In the genomic region with DNA sequence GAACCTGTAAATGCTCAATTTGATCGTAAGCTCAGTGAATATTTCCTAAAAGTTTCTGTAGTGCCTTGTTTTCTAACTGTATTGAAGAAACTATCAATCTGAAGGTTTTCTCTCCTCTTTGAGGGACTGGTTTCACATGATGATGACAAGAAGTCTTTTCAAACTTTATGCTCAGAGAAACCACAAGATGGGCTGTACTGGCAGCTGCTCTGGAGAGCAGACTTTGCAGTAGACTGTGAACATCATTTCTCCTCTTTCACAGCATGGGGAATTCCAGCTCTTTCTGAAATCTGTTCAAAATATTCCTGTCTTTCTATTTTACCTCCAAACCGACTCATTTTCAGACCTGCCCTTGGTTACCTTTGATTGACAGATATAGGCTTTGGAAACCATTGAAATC, we compare ENCODE assay signal across 27 cellular contexts.
A peak's percentile ranks its signal among the peaks of the same experiment; 100 is the strongest.
DNase-seq lines count a peak whose midpoint lies in the region; ATAC-seq, FAIRE-seq and TF ChIP-seq lines count a peak whose summit lies in the region.
"Had no signal": no experiment of that assay in that cellular context is flagged by ENCODE, and none has a peak within 500 bp of the region (broad histone marks: within the 10 kb centered on the region; RNA-seq: fewer than 3 reads in every experiment).

No MANE protein-coding gene starts in this region.

- H3K18ac ChIP-seq in H1 (ENCODE audit: extremely low read depth, low read length) (no peak overlapping the region), neuronal stem cell (ENCODE audit: low read length) (no peak overlapping the region)

- H3K14ac ChIP-seq in H1 (ENCODE audit: insufficient read length), result no peak overlapping the region
- H3K14ac ChIP-seq in neuronal stem cell (ENCODE audit: low read length), result no peak overlapping the region

- H2BK15ac ChIP-seq in H1 (ENCODE audit: low read length), result no peak overlapping the region
- no peak overlapping the region for H2BK15ac ChIP-seq in neuronal stem cell (ENCODE audit: low read length)

- TF ChIP-seq EP300 in H1 (IDR thresholded peaks at IDR 0.05; ENCODE audit: borderline replicate concordance in 1 of 2, low read depth in 2 of 2, low read length in 2 of 2), result no peak

- peaks cover 8 to 17% (median 11%) of the 10 kb centered on the region in 3 donors for H3K9me3 Mint-ChIP-seq in T-cell

- no peaks in the 10 kb centered on the region for H3K27me3 Mint-ChIP-seq in T-cell
- H3K27me3 Mint-ChIP-seq: CD4-positive, alpha-beta T cell; CD8-positive, alpha-beta memory T cell had no signal

- no peak overlapping the region for H2AK5ac ChIP-seq in H1 (ENCODE audit: low read depth, low read length)
- no peak overlapping the region for H2AK5ac ChIP-seq in neuronal stem cell (ENCODE audit: low read depth, low read length)

- TF ChIP-seq CTCF in KMS-11 (conservative IDR thresholded peaks at IDR 0.05; ENCODE audit: low read depth, low read length) (no peak), OCI-LY3 (IDR thresholded peaks at IDR 0.05; ENCODE audit: low read depth, low read length) (no peak), H1 (IDR thresholded peaks at IDR 0.05; ENCODE audit: control extremely low read depth in 1 of 3, insufficient read depth in 1 of 3, low read depth in 1 of 3, low read length in 3 of 3) (no peak)

- TF ChIP-seq POLR2A in H1 (IDR thresholded peaks at IDR 0.05; ENCODE audit: control extremely low read depth in 1 of 2, low read depth in 2 of 2, low read length in 2 of 2), result no peak

- H3K36me3 ChIP-seq in KMS-11 (ENCODE audit: insufficient read depth) (no peaks in the 10 kb centered on the region), OCI-LY3 (replicated peaks; ENCODE audit: low read depth, low read length) (no peaks in the 10 kb centered on the region), H1 (ENCODE audit: control insufficient read depth in 2 of 4, insufficient read depth in 4 of 4, low read length in 3 of 4) (no peaks in the 10 kb centered on the region; a peak in 1 of 8 replicates), neuronal stem cell (replicated peaks in 1 of 2; ENCODE audit: control insufficient read depth in 2 of 2, insufficient read depth in 2 of 2, low read length in 2 of 2) (no peaks in the 10 kb centered on the region)
- H3K36me3 ChIP-seq: BE2C; BLaER1 treated with 17β-estradiol and CSF1 and Interleukin-3, amounts not matched to agents 10 nM and 100 nM; HAP-1 had no signal

- peak overlapping the region; percentile 77 for H3K27ac ChIP-seq in KMS-11
- H3K27ac ChIP-seq in OCI-LY3 (ENCODE audit: low read length), result peak overlapping the region; percentile 19; the same call in 1 of the 2 replicates
- H3K27ac ChIP-seq in H1 (ENCODE audit: low read depth, low read length), result no peak overlapping the region
- H3K27ac ChIP-seq in neuronal stem cell (replicated peaks; ENCODE audit: low read length), result no peak overlapping the region
- H3K27ac ChIP-seq: A549; BLaER1 treated with 17β-estradiol and CSF1 and Interleukin-3, amounts not matched to agents 10 nM and 100 nM had no signal

- no peak overlapping the region for H2AFZ ChIP-seq in KMS-11 (ENCODE audit: low read depth)
- H2AFZ ChIP-seq in OCI-LY3 (ENCODE audit: low read depth, low read length), result no peak overlapping the region
- H2AFZ ChIP-seq in H1 (ENCODE audit: low read length), result peak overlapping the region; percentile 85; the same call in 1 of the 2 replicates
- H2AFZ ChIP-seq in neuronal stem cell (ENCODE audit: low read length), result peak overlapping the region; percentile 22
- H2AFZ ChIP-seq: GM23338 had no signal

- no peaks in the 10 kb centered on the region for H4K20me1 ChIP-seq in KMS-11 (ENCODE audit: insufficient read depth)
- no peaks in the 10 kb centered on the region for H4K20me1 ChIP-seq in OCI-LY3 (ENCODE audit: insufficient read depth, low read length)
- no peaks in the 10 kb centered on the region for H4K20me1 ChIP-seq in H1 (replicated peaks in 1 of 2; ENCODE audit: control insufficient read depth in 1 of 2, insufficient read depth in 2 of 2, low read length in 2 of 2)
- H4K20me1 ChIP-seq: BLaER1 treated with 17β-estradiol and CSF1 and Interleukin-3, amounts not matched to agents 10 nM and 100 nM had no signal

- H2BK12ac ChIP-seq in H1 (ENCODE audit: low read depth, low read length) (no peak overlapping the region), neuronal stem cell (ENCODE audit: low read length) (no peak overlapping the region)

- H3K27me3 ChIP-seq in KMS-11 (ENCODE audit: insufficient read depth, low read depth) (no peaks in the 10 kb centered on the region), OCI-LY3 (ENCODE audit: low read depth, low read length) (no peaks in the 10 kb centered on the region), H1 (replicated peaks in 1 of 4; ENCODE audit: control insufficient read depth in 3 of 4, extremely low read depth in 1 of 4, insufficient read depth in 3 of 4, low read length in 3 of 4) (no peaks in the 10 kb centered on the region), neuronal stem cell (ENCODE audit: control insufficient read depth in 3 of 3, insufficient read depth in 3 of 3, low read depth in 1 of 3, low read length in 3 of 3) (no peaks in the 10 kb centered on the region)
- H3K27me3 ChIP-seq: BE2C; BLaER1 treated with 17β-estradiol and CSF1 and Interleukin-3, amounts not matched to agents 10 nM and 100 nM had no signal

- no peak overlapping the region for H2BK5ac ChIP-seq in H1 (ENCODE audit: low read depth, low read length)
- no peak overlapping the region for H2BK5ac ChIP-seq in neuronal stem cell (ENCODE audit: low read length)

- no peaks in the 10 kb centered on the region for H3K4me1 Mint-ChIP-seq in T-cell
- H3K4me1 Mint-ChIP-seq: CD14-positive monocyte; CD8-positive, alpha-beta memory T cell had no signal

- no peak overlapping the region for H3K56ac ChIP-seq in H1 (replicated peaks; ENCODE audit: insufficient read length, low read depth, low read length)

- no peaks in the 10 kb centered on the region for H3K23me2 ChIP-seq in H1 (ENCODE audit: low read depth, low read length)

- H4K8ac ChIP-seq in H1 (ENCODE audit: extremely low read depth, insufficient read depth, low read length) (no peak overlapping the region), neuronal stem cell (ENCODE audit: low read depth, low read length) (no peak overlapping the region)

- CTCF ChIA-PET in H1 (lab: Charles Lee; ENCODE audit: partially characterized antibody), result no interaction called here
- CTCF ChIA-PET in T-cell (lab: Charles Lee), result no interaction called here

- H2BK120ac ChIP-seq in H1 (replicated peaks; ENCODE audit: low read depth, low read length) (no peak overlapping the region), neuronal stem cell (ENCODE audit: low read depth, low read length) (no peak overlapping the region)

- H4K91ac ChIP-seq in H1 (replicated peaks; ENCODE audit: insufficient read length, low read length) (no peak overlapping the region), neuronal stem cell (ENCODE audit: low read depth, low read length, poor library complexity) (no peak overlapping the region)

- H3K9ac ChIP-seq in KMS-11, result no peak overlapping the region
- H3K9ac ChIP-seq in OCI-LY3 (ENCODE audit: low read length), result no peak overlapping the region
- no peak overlapping the region for H3K9ac ChIP-seq in H1 (replicated peaks in 1 of 4; ENCODE audit: extremely low read depth in 1 of 4, low read depth in 3 of 4, low read length in 3 of 4)
- H3K9ac ChIP-seq in neuronal stem cell (ENCODE audit: low read depth, low read length, poor library complexity), result no peak overlapping the region
- H3K9ac ChIP-seq: BLaER1 treated with 17β-estradiol and CSF1 and Interleukin-3, amounts not matched to agents 10 nM and 100 nM had no signal

- no peak for TF ChIP-seq RAD21 in H1 (IDR thresholded peaks at IDR 0.05 in 1 of 2, conservative IDR thresholded peaks at IDR 0.05 in 1 of 2; ENCODE audit: low read depth in 2 of 2, low read length in 2 of 2)

- H3K36me3 Mint-ChIP-seq in T-cell, result no peaks in the 10 kb centered on the region
- H3K36me3 Mint-ChIP-seq: CD14-positive monocyte; CD8-positive, alpha-beta memory T cell had no signal

- H3K4me3 ChIP-seq in KMS-11 (IDR thresholded peaks at IDR 0.05; ENCODE audit: insufficient read depth, low read depth, low read length), result no peak overlapping the region
- H3K4me3 ChIP-seq in OCI-LY3 (ENCODE audit: low read length), result no peak overlapping the region
- no peak overlapping the region for H3K4me3 ChIP-seq in H1 (ENCODE audit: extremely low read depth in 1 of 4, insufficient read depth in 2 of 4, low read depth in 3 of 4, low read length in 4 of 4)
- no peak overlapping the region for H3K4me3 ChIP-seq in neuronal stem cell (ENCODE audit: low read length in 2 of 2)
- H3K4me3 ChIP-seq: A549; BLaER1 treated with 17β-estradiol and CSF1 and Interleukin-3, amounts not matched to agents 10 nM and 100 nM; GM23338; HAP-1 had no signal

- no peak for FAIRE-seq in H1 (lab: Jason Lieb, UNC)
- FAIRE-seq: A549, D721Med, GM12892, GM19239, H54 had no signal

- no peaks in the 10 kb centered on the region for H3K79me2 ChIP-seq in KMS-11 (ENCODE audit: insufficient read depth, low read depth)
- H3K79me2 ChIP-seq in OCI-LY3 (ENCODE audit: low read length), result no peaks in the 10 kb centered on the region
- no peaks in the 10 kb centered on the region for H3K79me2 ChIP-seq in H1 (ENCODE audit: control insufficient read depth in 1 of 2, insufficient read depth in 2 of 2, low read length in 2 of 2)

- peak overlapping the region; percentile 83 for H3K4me2 ChIP-seq in KMS-11
- H3K4me2 ChIP-seq in OCI-LY3 (ENCODE audit: low read length), result peak overlapping the region; percentile 29
- H3K4me2 ChIP-seq in H1 (ENCODE audit: insufficient read depth in 1 of 2, low read depth in 2 of 2, low read length in 2 of 2), result no peak overlapping the region
- no peak overlapping the region for H3K4me2 ChIP-seq in neuronal stem cell (ENCODE audit: insufficient read depth, low read length, poor library complexity, severe bottlenecking)
- H3K4me2 ChIP-seq: A549; BLaER1 treated with 17β-estradiol and CSF1 and Interleukin-3, amounts not matched to agents 10 nM and 100 nM; GM23338 had no signal

- intact Hi-C loops in sciatic nerve (cut with DNase I), result no loop called here

- no peak overlapping the region for H4K5ac ChIP-seq in H1 (ENCODE audit: insufficient read length, low read depth, low read length)

- POLR2A ChIA-PET in H1 (lab: Charles Lee; ENCODE audit: partially characterized antibody), result no interaction called here
- POLR2A ChIA-PET in T-cell (lab: Charles Lee), result no interaction called here

- WGBS in H1 (ENCODE audit: extremely low coverage in 1 of 2, insufficient coverage in 1 of 2, insufficient read length in 1 of 2, insufficient replicate concordance in 2 of 2, low coverage in 1 of 2, low lambda C conversion rate in 2 of 2, missing lambda C conversion rate in 1 of 2), 2 experiments, result 82% methylated on average over 2 of the region's 2 CpGs; no CpG with 5 or more reads in 1 of the 2 experiments
- WGBS in neuronal stem cell (ENCODE audit: extremely low coverage in 2 of 2, insufficient read length in 2 of 2, insufficient replicate concordance in 1 of 2), 2 donors, result no CpG with 5 or more reads among the region's 2 CpGs

- no peak for DNase-seq in H1 (ENCODE audit: low read depth in 1 of 2, low spot score in 2 of 2)
- no peak for DNase-seq in neuronal stem cell (ENCODE audit: low spot score)
- no peak for DNase-seq in T-cell
- DNase-seq in sciatic nerve (ENCODE audit: low spot score), result no peak
- DNase-seq: 8988T; ACHN; AML-193; BE2C; CD4-positive, alpha-beta T cell; CD8-positive, alpha-beta memory T cell; DMS 273 treated with DMSO at 0.1 percent for 48 hours; DMS79 treated with DMSO at 0.1 percent for 48 hours; GF-D8; HFFc6 had no signal

- no peaks in the 10 kb centered on the region for H3K9me3 ChIP-seq in OCI-LY3 (ENCODE audit: insufficient read depth, low read length)
- peaks cover 2 to 4% of the 10 kb centered on the region in 2 experiments; a peak in 1 of 4 replicates for H3K9me3 ChIP-seq in H1 (ENCODE audit: insufficient read depth in 2 of 2, low read depth in 1 of 2, low read length in 1 of 2)
- no peaks in the 10 kb centered on the region for H3K9me3 ChIP-seq in neuronal stem cell (replicated peaks in 1 of 2; ENCODE audit: control insufficient read depth in 2 of 2, insufficient read depth in 1 of 2, low read depth in 1 of 2, low read length in 2 of 2)
- H3K9me3 ChIP-seq: A549, BE2C, HAP-1 had no signal

- peaks cover 39% of the 10 kb centered on the region for H3K4me1 ChIP-seq in KMS-11 (ENCODE audit: low read depth, poor library complexity, severe bottlenecking)
- H3K4me1 ChIP-seq in OCI-LY3 (ENCODE audit: low read length), result peaks cover 12% of the 10 kb centered on the region
- H3K4me1 ChIP-seq in H1 (replicated peaks in 1 of 4; ENCODE audit: control insufficient read depth in 3 of 4, insufficient read depth in 4 of 4, low read length in 3 of 4), result no peaks in the 10 kb centered on the region
- H3K4me1 ChIP-seq in neuronal stem cell (ENCODE audit: control insufficient read depth in 2 of 2, insufficient read depth in 1 of 2, low read depth in 1 of 2, low read length in 2 of 2), result no peaks in the 10 kb centered on the region
- H3K4me1 ChIP-seq: A549; BE2C; BLaER1 treated with 17β-estradiol and CSF1 and Interleukin-3, amounts not matched to agents 10 nM and 100 nM had no signal

- no peak overlapping the region for H3K4me3 Mint-ChIP-seq in T-cell
- H3K4me3 Mint-ChIP-seq: CD14-positive monocyte; CD4-positive, alpha-beta T cell; CD8-positive, alpha-beta memory T cell; GM23338; HFFc6 had no signal

- no peak overlapping the region for H2BK20ac ChIP-seq in H1 (ENCODE audit: low read length)

- ATAC-seq in HG02642 (IDR thresholded peaks at IDR 0.05; ENCODE audit: poor library complexity, unreplicated experiment), result no peak
- no peak for ATAC-seq in T-cell (replicated peaks in 1 of 4)
- ATAC-seq in sciatic nerve, result no peak
- no peak for ATAC-seq in GM21381 (IDR thresholded peaks at IDR 0.05; ENCODE audit: unreplicated experiment)
- ATAC-seq: A549, GM23338 had no signal

- H3K4ac ChIP-seq in H1 (replicated peaks; ENCODE audit: insufficient read length, low read depth, low read length) (no peak overlapping the region), neuronal stem cell (ENCODE audit: low read length) (no peak overlapping the region)

- H3K79me1 ChIP-seq in H1 (ENCODE audit: low read depth, low read length) (no peaks in the 10 kb centered on the region), neuronal stem cell (ENCODE audit: low read depth, low read length) (no peaks in the 10 kb centered on the region)

- H3K27ac Mint-ChIP-seq in T-cell, result no peak overlapping the region
- H3K27ac Mint-ChIP-seq: CD14-positive monocyte; CD4-positive, alpha-beta T cell; CD8-positive, alpha-beta memory T cell; GM23338; HFFc6 had no signal

- no peak overlapping the region for H3K23ac ChIP-seq in H1 (ENCODE audit: insufficient read length)
- no peak overlapping the region for H3K23ac ChIP-seq in neuronal stem cell (ENCODE audit: low read depth, low read length, poor library complexity)

Comparison
In these comparisons a context has a peak if more than half of its experiments do, and no peak if none do; other contexts are left out.
1. H2AFZ ChIP-seq: peak in H1 (single experiment) and neuronal stem cell (single experiment); none in KMS-11 (single experiment) and OCI-LY3 (single experiment).
2. H3K27ac ChIP-seq: peak in KMS-11 (single experiment) and OCI-LY3 (single experiment); none in H1 (single experiment) and neuronal stem cell (single experiment).
3. H3K4me2 ChIP-seq: peak in KMS-11 (single experiment) and OCI-LY3 (single experiment); none in H1 (0 of 2) and neuronal stem cell (single experiment).